In genomic region chr15:28849271-28849670, GRCh38 we compare ENCODE assay signal across 14 cellular contexts. TPM values are rescaled to one million over a fixed set of nuclear protein-coding genes. Genes with fewer than 3 reads are reported as not detected.
DNase-seq lines count a peak whose midpoint lies in the region; TF ChIP-seq lines count a peak whose summit lies in the region.
"Not testable (repeated sequence)": the region's sequence is repeated elsewhere in the genome, so short reads cannot be mapped to it uniquely, and the experiment has no call there.
"Had no signal": no experiment of that assay in that cellular context is flagged by ENCODE, and none has a peak within 500 bp of the region (broad histone marks: within the 10 kb centered on the region; RNA-seq: fewer than 3 reads in every experiment).

No MANE protein-coding gene starts in this region.

- H3K4me3 Mint-ChIP-seq in osteocyte (ENCODE audit: unreplicated experiment): not testable (repeated sequence)

- H3K9me3 Mint-ChIP-seq in osteocyte (ENCODE audit: unreplicated experiment): not testable (repeated sequence)

- not testable (repeated sequence) for H3K36me3 Mint-ChIP-seq in osteocyte (ENCODE audit: unreplicated experiment)

- not testable (repeated sequence) for H3K4me1 Mint-ChIP-seq in osteocyte (ENCODE audit: unreplicated experiment)

- peak; percentile 7 for DNase-seq in activated CD8-positive, alpha-beta memory T cell treated with anti-CD3 and anti-CD28 coated beads for 24 hours
- DNase-seq in cardiac septum (ENCODE audit: low spot score) (peak; percentile 15), osteocyte (ENCODE audit: extremely low spot score, unreplicated experiment) (peak; percentile 53)

- TF ChIP-seq CTCF in osteocyte (IDR thresholded peaks at IDR 0.05): not testable (repeated sequence)

- intact Hi-C loops in cardiac septum (cut with DNase I): not testable (repeated sequence)

- H3K27me3 Mint-ChIP-seq in osteocyte (ENCODE audit: unreplicated experiment): not testable (repeated sequence)

- not testable (repeated sequence) for H3K27ac Mint-ChIP-seq in osteocyte (ENCODE audit: unreplicated experiment)

RNA-seq across cellular contexts. Expression of gene GOLGA6L7, which starts 0.8 kb away (rescaled TPM):
- total RNA-seq in cardiac septum (not detected), osteocyte (not detected in 2 replicates)
- total RNA-seq: A172; A673; B cell; Caco-2; Calu3; CD4-positive, alpha-beta memory T cell; CD4-positive, alpha-beta T cell; CD4-positive, CD25-positive, alpha-beta regulatory T cell; CD8-positive, alpha-beta memory T cell; CD8-positive, alpha-beta T cell; Daoy had no signal

RNA-seq across cellular contexts. Expression of gene APBA2, which starts 36.5 kb away (rescaled TPM):
- 0.57 TPM for total RNA-seq in cardiac septum
- 23.5 and 24.7 TPM in 2 replicates for total RNA-seq in osteocyte
- total RNA-seq: B cell, Caco-2, Calu3 had no signal

Comparison
In these comparisons a context has a peak if more than half of its experiments do, and no peak if none do; other contexts are left out.
1. RNA of gene APBA2, which starts 36.5 kb away (total RNA-seq): 23.5 to 24.7 TPM in osteocyte; 0.57 TPM in cardiac septum (single experiment); every median in the first group is over 10 times any median in the second.
2. Peak in every context shown above with its lines, with median percentiles within 50 percentile points of each other: DNase-seq.